Comparison of ENCODE assay signal across 8 cellular contexts in genomic region chr6:165308926-165309731, GRCh38. TPM values are rescaled to one million over a fixed set of nuclear protein-coding genes. Genes with fewer than 3 reads are reported as not detected.
A peak's percentile ranks its signal among the peaks of the same experiment; 100 is the strongest.
DNase-seq lines count a peak whose midpoint lies in the region; ATAC-seq and TF ChIP-seq lines count a peak whose summit lies in the region.

Gene C6orf118 (minus strand): TSS chr6:165309605. CDS start chr6:165309586, 19 bp downstream.

- no peaks in the 10 kb centered on the region for H3K9me3 ChIP-seq in right lobe of liver
- H3K9me3 ChIP-seq in subcutaneous abdominal adipose tissue (ENCODE audit: control insufficient read depth in 5 of 5, low read length in 5 of 5), result no peaks in the 10 kb centered on the region
- no peaks in the 10 kb centered on the region for H3K9me3 ChIP-seq in CD8-positive, alpha-beta memory T cell (ENCODE audit: low read length)

- 8% methylated on average over 25 of the region's 35 CpGs for WGBS in right lobe of liver (ENCODE audit: insufficient coverage, low coverage, low lambda C conversion rate, missing lambda C conversion rate)

- H3K4me3 ChIP-seq in right lobe of liver, result peak within 1 kb of the TSS in 1 of 3 donors; percentile 24
- peak within 1 kb of the TSS; percentile 56 to 67 (median 64) for H3K4me3 ChIP-seq in subcutaneous abdominal adipose tissue (ENCODE audit: low read depth in 1 of 5, low read length in 5 of 5)
- no peak within 1 kb of the TSS for H3K4me3 ChIP-seq in CD8-positive, alpha-beta memory T cell (ENCODE audit: low read length)

- peaks cover 3 to 9% (median 4%) of the 10 kb centered on the region in 3 donors for H3K4me1 Mint-ChIP-seq in CD8-positive, alpha-beta memory T cell

- H3K9me3 Mint-ChIP-seq in CD8-positive, alpha-beta memory T cell, result peaks cover 0 to 3% (median 2%) of the 10 kb centered on the region in 5 donors

- H3K4me1 ChIP-seq in right lobe of liver (no peaks in the 10 kb centered on the region), subcutaneous abdominal adipose tissue (ENCODE audit: control insufficient read depth in 5 of 5, insufficient read depth in 5 of 5, low read length in 5 of 5) (peaks cover 0 to 11% (median 10%) of the 10 kb centered on the region in 5 donors)
- no peaks in the 10 kb centered on the region for H3K4me1 ChIP-seq in CD8-positive, alpha-beta memory T cell (ENCODE audit: insufficient read depth, low read length)

- CTCF ChIA-PET in CD8-positive, alpha-beta memory T cell (lab: Charles Lee), result no interaction called here

- H3K27me3 ChIP-seq in right lobe of liver, result no peaks in the 10 kb centered on the region
- peaks cover 0 to 2% (median 0%) of the 10 kb centered on the region in 5 donors for H3K27me3 ChIP-seq in subcutaneous abdominal adipose tissue (ENCODE audit: control insufficient read depth in 5 of 5, insufficient read depth in 4 of 5, low read length in 5 of 5)
- no peaks in the 10 kb centered on the region for H3K27me3 ChIP-seq in CD8-positive, alpha-beta memory T cell (ENCODE audit: insufficient read depth, low read length, poor library complexity, severe bottlenecking)

- peak within 1 kb of the TSS in 2 of 5 donors; percentile 20 to 23 for H3K9ac ChIP-seq in subcutaneous abdominal adipose tissue (ENCODE audit: low read length in 5 of 5)

- H3K27ac ChIP-seq in right lobe of liver (no peak within 1 kb of the TSS), subcutaneous abdominal adipose tissue (ENCODE audit: low read depth, low read length) (no peak within 1 kb of the TSS)
- H3K27ac ChIP-seq in CD8-positive, alpha-beta memory T cell (ENCODE audit: low read depth, low read length), result no peak within 1 kb of the TSS

- H3K27ac Mint-ChIP-seq in CD8-positive, alpha-beta memory T cell, result no peak within 1 kb of the TSS

- intact Hi-C loops in right lobe of liver (cut with DNase I), result no loop called here

- POLR2A ChIA-PET in CD8-positive, alpha-beta memory T cell (lab: Charles Lee), result no interaction called here

- no peak for TF ChIP-seq CTCF in right lobe of liver (IDR thresholded peaks at IDR 0.05)

- TF ChIP-seq POLR2A in right lobe of liver (IDR thresholded peaks at IDR 0.05), result no peak

- H3K36me3 Mint-ChIP-seq in CD8-positive, alpha-beta memory T cell, result no peaks in the 10 kb centered on the region

- peak within 1 kb of the TSS in 2 of 7 donors; percentile 11 to 32 for H3K4me3 Mint-ChIP-seq in CD8-positive, alpha-beta memory T cell

- ATAC-seq in right lobe of liver (peak; percentile 40 to 64 (median 62)), GM21576 (IDR thresholded peaks at IDR 0.05; ENCODE audit: unreplicated experiment) (no peak), HG03565 (IDR thresholded peaks at IDR 0.05; ENCODE audit: unreplicated experiment) (no peak)

- H3K27me3 Mint-ChIP-seq in CD8-positive, alpha-beta memory T cell, result peaks cover 0 to 2% of the 10 kb centered on the region in 2 donors

- H3K36me3 ChIP-seq in right lobe of liver (no peaks in the 10 kb centered on the region), subcutaneous abdominal adipose tissue (ENCODE audit: control insufficient read depth in 5 of 5, insufficient read depth in 5 of 5, low read length in 5 of 5) (no peaks in the 10 kb centered on the region)
- no peaks in the 10 kb centered on the region for H3K36me3 ChIP-seq in CD8-positive, alpha-beta memory T cell (ENCODE audit: insufficient read depth, low read length)

- DNase-seq in GDM1 (lab: John Stamatoyannopoulos, UW) (peak; percentile 7), NCI-H748 (lab: John Stamatoyannopoulos, UW; ENCODE audit: unreplicated experiment) (peak; percentile 89), dermis blood vessel endothelial cell (peak; percentile 88), right lobe of liver (peak in 1 of 3 donors; percentile 30)
- DNase-seq in CD8-positive, alpha-beta memory T cell, result no peak

RNA-seq across cellular contexts. Expression of gene C6orf118, which starts in this region (rescaled TPM):
- total RNA-seq in dermis blood vessel endothelial cell (not detected in 2 replicates), right lobe of liver (not detected)
- not detected for total RNA-seq in CD8-positive, alpha-beta memory T cell
- polyA plus RNA-seq in CD8-positive, alpha-beta memory T cell, result not detected

Comparison
In these comparisons a context has a peak if more than half of its experiments do, and no peak if none do; other contexts are left out.
1. Peak in DNase-seq in dermis blood vessel endothelial cell; RNA of the gene not detected or under 1 TPM.
2. Peak in ATAC-seq in right lobe of liver; RNA of the gene not detected or under 1 TPM.
3. DNase-seq: peak in GDM1 (single experiment) and NCI-H748 (single experiment); none in CD8-positive, alpha-beta memory T cell (0 of 5).